13 cellular contexts compared by ENCODE assay signal in genomic region chr1:183097438-183098051, GRCh38.
A peak's percentile ranks its signal among the peaks of the same experiment; 100 is the strongest.
DNase-seq lines count a peak whose midpoint lies in the region; ATAC-seq and TF ChIP-seq lines count a peak whose summit lies in the region.
"Had no signal": no experiment of that assay in that cellular context is flagged by ENCODE, and none has a peak within 500 bp of the region (broad histone marks: within the 10 kb centered on the region; RNA-seq: fewer than 3 reads in every experiment).

No MANE protein-coding gene starts in this region.

- no peak overlapping the region for H3K27ac Mint-ChIP-seq in MCF 10A (ENCODE audit: low read depth, unreplicated experiment)
- H3K27ac Mint-ChIP-seq: activated CD4-positive, alpha-beta T cell treated with anti-CD3 and anti-CD28 coated beads for 36 hours; activated naive CD8-positive, alpha-beta T cell treated with anti-CD3 and anti-CD28 coated beads, Interleukin-2, amount 50 U/mL, for 24 hours; natural killer cell treated with Interleukin-12 subunit alpha and Interleukin-12 subunit beta and Interleukin-15 and Interleukin-18, amount 100 ng/mL, for 72 hours had no signal

- CTCF ChIA-PET in MCF 10A (lab: Yijun Ruan, JAX), result no interaction called here

- no peaks in the 10 kb centered on the region for H3K27me3 ChIP-seq in heart left ventricle
- H3K27me3 ChIP-seq: BLaER1 had no signal

- H3K4me1 Mint-ChIP-seq in MCF 10A (ENCODE audit: insufficient read depth, unreplicated experiment), result peaks cover 29% of the 10 kb centered on the region
- H3K4me1 Mint-ChIP-seq: activated CD4-positive, alpha-beta T cell treated with anti-CD3 and anti-CD28 coated beads for 36 hours; activated naive CD8-positive, alpha-beta T cell treated with anti-CD3 and anti-CD28 coated beads, Interleukin-2, amount 50 U/mL, for 24 hours had no signal

- H3K4me1 ChIP-seq in heart left ventricle, result peaks cover 0 to 88% (median 67%) of the 10 kb centered on the region in 12 donors
- peaks cover 2% of the 10 kb centered on the region for H3K4me1 ChIP-seq in urinary bladder (ENCODE audit: insufficient read depth)

- DNase-seq in heart left ventricle (no peak), Right ventricle myocardium superior (no peak), MCF 10A (ENCODE audit: unreplicated experiment) (peak; percentile 48), kidney tubule cell (ENCODE audit: low spot score) (peak; percentile 83), T-helper 1 cell (no peak), mesenteric fat pad (ENCODE audit: low spot score) (no peak)
- DNase-seq: activated CD4-positive, alpha-beta T cell treated with anti-CD3 and anti-CD28 coated beads for 36 hours; activated naive CD8-positive, alpha-beta T cell treated with anti-CD3 and anti-CD28 coated beads, Interleukin-2, amount 50 U/mL, for 24 hours; stimulated activated CD4-positive, alpha-beta T cell treated with anti-CD3 and anti-CD28 coated beads, Interleukin-2, amount 100 ng/mL, for 48 hours had no signal

- no peaks in the 10 kb centered on the region for H3K9me3 ChIP-seq in heart left ventricle
- H3K9me3 ChIP-seq: BLaER1 had no signal

- intact Hi-C loops in heart left ventricle (cut with DNase I) (loop anchor here in 2 of 10 donors (5.0 kb wide), 1 partner anchor 75 kb away; the partner anchor contains the start of gene LAMC1 (in 2 of the 2)), Right ventricle myocardium superior (cut with DNase I) (loop anchor here (10.0 kb wide), 1 partner anchor 73 kb away; the partner anchor contains the start of gene LAMC1), MCF 10A (cut with micrococcal nuclease) (no loop called here)

- H3K4me3 Mint-ChIP-seq in MCF 10A (ENCODE audit: unreplicated experiment), result no peak overlapping the region
- H3K4me3 Mint-ChIP-seq: activated CD4-positive, alpha-beta T cell treated with anti-CD3 and anti-CD28 coated beads for 36 hours; activated naive CD8-positive, alpha-beta T cell treated with anti-CD3 and anti-CD28 coated beads, Interleukin-2, amount 50 U/mL, for 24 hours; natural killer cell treated with Interleukin-12 subunit alpha and Interleukin-12 subunit beta and Interleukin-15 and Interleukin-18, amount 100 ng/mL, for 72 hours had no signal

- H3K27ac ChIP-seq in heart left ventricle, result peak overlapping the region; percentile 8 to 73 (median 36)
- H3K27ac ChIP-seq in urinary bladder (ENCODE audit: low read depth), result peak overlapping the region; percentile 15
- H3K27ac ChIP-seq: BLaER1 had no signal

- TF ChIP-seq CTCF in heart left ventricle (IDR thresholded peaks at IDR 0.05), result no peak
- no peak for TF ChIP-seq CTCF in MCF 10A (IDR thresholded peaks at IDR 0.05; ENCODE audit: unreplicated experiment)

- no TSS peak for BruUV-seq in MCF 10A (replicated peaks; lab: Mats Ljungman, UMichigan)

- H3K36me3 ChIP-seq in heart left ventricle (peaks cover 0 to 5% (median 0%) of the 10 kb centered on the region in 9 donors), urinary bladder (ENCODE audit: insufficient read depth) (no peaks in the 10 kb centered on the region)

- TF ChIP-seq POLR2A in heart left ventricle (IDR thresholded peaks at IDR 0.05), result no peak

- no peaks in the 10 kb centered on the region for H3K27me3 Mint-ChIP-seq in MCF 10A (ENCODE audit: insufficient read depth, unreplicated experiment)

- no peak overlapping the region for H3K4me3 ChIP-seq in heart left ventricle
- no peak overlapping the region for H3K4me3 ChIP-seq in urinary bladder (ENCODE audit: low read depth, low read length)
- H3K4me3 ChIP-seq: BLaER1 had no signal

- POLR2A ChIA-PET in MCF 10A (lab: Yijun Ruan, JAX), result interaction anchor here (0.6 to 1.8 kb wide), 10 partner anchors 8 to 87 kb away, joined by 3 to 6 read pairs (median 4); no protein-coding TSS in a partner anchor

- H3K36me3 Mint-ChIP-seq in MCF 10A (ENCODE audit: insufficient read depth, unreplicated experiment), result peaks cover 11% of the 10 kb centered on the region
- H3K36me3 Mint-ChIP-seq: natural killer cell treated with Interleukin-12 subunit alpha and Interleukin-12 subunit beta and Interleukin-15 and Interleukin-18, amount 100 ng/mL, for 72 hours had no signal

- H3K9me3 Mint-ChIP-seq in MCF 10A (ENCODE audit: unreplicated experiment), result no peaks in the 10 kb centered on the region
- H3K9me3 Mint-ChIP-seq: activated naive CD8-positive, alpha-beta T cell treated with anti-CD3 and anti-CD28 coated beads, Interleukin-2, amount 50 U/mL, for 24 hours; natural killer cell treated with Interleukin-12 subunit alpha and Interleukin-12 subunit beta and Interleukin-15 and Interleukin-18, amount 100 ng/mL, for 72 hours had no signal

- WGBS in heart left ventricle, 4 donors, result 36 to 47% (median 44%) methylated on average over 3 of the region's 3 CpGs
- 17% methylated on average over 3 of the region's 3 CpGs for WGBS in urinary bladder

- peak in 2 of 4 donors; percentile 11 to 27 for ATAC-seq in heart left ventricle
- ATAC-seq in Right ventricle myocardium superior (ENCODE audit: poor library complexity), result no peak
- ATAC-seq in HG03565 (IDR thresholded peaks at IDR 0.05; ENCODE audit: unreplicated experiment), result no peak
- ATAC-seq: activated CD4-positive, alpha-beta T cell treated with anti-CD3 and anti-CD28 coated beads for 36 hours; activated naive CD8-positive, alpha-beta T cell treated with anti-CD3 and anti-CD28 coated beads, Interleukin-2, amount 50 U/mL, for 24 hours; natural killer cell treated with Interleukin-12 subunit alpha and Interleukin-12 subunit beta and Interleukin-15 and Interleukin-18, amount 100 ng/mL, for 72 hours had no signal

Comparison
In these comparisons a context has a peak if more than half of its experiments do, and no peak if none do; other contexts are left out.
1. DNase-seq: peak in MCF 10A (single experiment) and kidney tubule cell (single experiment); none in heart left ventricle (0 of 5), Right ventricle myocardium superior (single experiment), T-helper 1 cell (0 of 5) and mesenteric fat pad (single experiment).